In the genomic region with DNA sequence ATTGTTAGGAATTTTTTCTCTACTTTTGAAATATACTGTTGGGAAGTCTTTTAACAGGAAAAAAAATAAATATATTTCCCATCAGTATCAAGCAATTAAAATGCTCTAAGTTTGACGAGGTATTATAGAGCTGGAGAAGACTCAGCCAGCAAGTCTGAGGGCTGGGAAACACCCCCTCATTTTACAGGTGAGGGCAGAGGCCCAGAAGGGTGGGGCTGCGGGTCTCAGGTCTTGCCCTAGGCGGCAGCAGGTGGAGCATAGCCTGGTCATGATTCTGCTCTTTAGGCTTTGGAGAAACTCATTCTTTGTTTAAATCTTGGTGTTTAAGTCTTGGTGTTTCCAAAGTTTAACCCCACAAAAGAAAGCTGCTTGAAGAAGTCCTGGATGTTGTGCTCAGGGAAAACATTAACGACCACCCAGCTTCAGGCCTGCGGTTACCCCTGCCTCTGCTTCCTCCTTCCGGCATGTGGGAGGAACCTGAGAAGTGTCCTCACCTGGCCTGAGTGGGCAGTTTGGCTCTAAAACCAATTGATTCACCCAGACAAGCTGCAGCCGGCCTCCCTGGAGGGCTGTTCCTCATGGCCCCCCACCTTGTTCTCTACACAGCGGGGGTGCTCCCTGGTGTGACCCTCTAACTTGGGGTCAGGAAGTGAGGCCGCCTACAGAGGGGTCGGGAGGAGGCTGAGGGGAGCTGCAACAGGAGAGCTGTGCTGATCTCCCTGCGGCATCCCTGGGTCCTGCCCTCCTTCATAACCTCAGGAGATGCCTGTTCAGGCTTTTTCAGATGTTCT, we compare ENCODE assay signal across 2 cellular contexts.
TF ChIP-seq lines count a peak whose summit lies in the region.

No MANE protein-coding gene starts in this region.

TF ChIP-seq in GM23338, 12 proteins besides CTCF, POLR2A, EP300 and RAD21:
- TF ChIP-seq POLR2AphosphoS5 (IDR thresholded peaks at IDR 0.05; ENCODE audit: low read depth) = no peak

TF ChIP-seq in K562, 482 proteins besides CTCF, POLR2A, EP300 and RAD21:
- no peak for TF ChIP-seq PHB2 (IDR thresholded peaks at IDR 0.05; ENCODE audit: low read depth)
- TF ChIP-seq SP2 (IDR thresholded peaks at IDR 0.05; ENCODE audit: extremely low read depth, low read depth, low read length, poor library complexity, severe bottlenecking) = no peak
- TF ChIP-seq, protein P1, sequence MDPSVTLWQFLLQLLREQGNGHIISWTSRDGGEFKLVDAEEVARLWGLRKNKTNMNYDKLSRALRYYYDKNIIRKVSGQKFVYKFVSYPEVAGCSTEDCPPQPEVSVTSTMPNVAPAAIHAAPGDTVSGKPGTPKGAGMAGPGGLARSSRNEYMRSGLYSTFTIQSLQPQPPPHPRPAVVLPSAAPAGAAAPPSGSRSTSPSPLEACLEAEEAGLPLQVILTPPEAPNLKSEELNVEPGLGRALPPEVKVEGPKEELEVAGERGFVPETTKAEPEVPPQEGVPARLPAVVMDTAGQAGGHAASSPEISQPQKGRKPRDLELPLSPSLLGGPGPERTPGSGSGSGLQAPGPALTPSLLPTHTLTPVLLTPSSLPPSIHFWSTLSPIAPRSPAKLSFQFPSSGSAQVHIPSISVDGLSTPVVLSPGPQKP (CRISPR knock-in tag; IDR thresholded peaks at IDR 0.05) = no peak
- TF ChIP-seq SP1 (CRISPR knock-in tag; IDR thresholded peaks at IDR 0.05) = no peak
- TF ChIP-seq, protein P2, sequence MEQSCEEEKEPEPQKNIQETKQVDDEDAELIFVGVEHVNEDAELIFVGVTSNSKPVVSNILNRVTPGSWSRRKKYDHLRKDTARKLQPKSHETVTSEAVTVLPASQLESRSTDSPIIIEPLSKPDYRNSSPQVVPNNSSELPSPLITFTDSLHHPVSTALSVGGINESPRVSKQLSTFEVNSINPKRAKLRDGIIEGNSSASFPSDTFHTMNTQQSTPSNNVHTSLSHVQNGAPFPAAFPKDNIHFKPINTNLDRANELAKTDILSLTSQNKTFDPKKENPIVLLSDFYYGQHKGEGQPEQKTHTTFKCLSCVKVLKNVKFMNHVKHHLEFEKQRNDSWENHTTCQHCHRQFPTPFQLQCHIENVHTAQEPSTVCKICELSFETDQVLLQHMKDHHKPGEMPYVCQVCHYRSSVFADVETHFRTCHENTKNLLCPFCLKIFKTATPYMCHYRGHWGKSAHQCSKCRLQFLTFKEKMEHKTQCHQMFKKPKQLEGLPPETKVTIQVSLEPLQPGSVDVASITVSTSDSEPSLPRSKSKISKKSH (CRISPR knock-in tag; IDR thresholded peaks at IDR 0.05) = no peak
- TF ChIP-seq CEBPG (CRISPR knock-in tag; IDR thresholded peaks at IDR 0.05) = no peak
- TF ChIP-seq CEBPG (tag; conservative IDR thresholded peaks at IDR 0.05 in 1 of 2, IDR thresholded peaks at IDR 0.05 in 1 of 2) = no peak
- no peak for TF ChIP-seq ZNF140 (CRISPR knock-in tag; IDR thresholded peaks at IDR 0.05)
- TF ChIP-seq CBX3 (IDR thresholded peaks at IDR 0.05; ENCODE audit: borderline replicate concordance in 1 of 2, low read length in 2 of 2) = no peak
- TF ChIP-seq ZNF124 (CRISPR knock-in tag; IDR thresholded peaks at IDR 0.05) = no peak
- TF ChIP-seq, protein P3, sequence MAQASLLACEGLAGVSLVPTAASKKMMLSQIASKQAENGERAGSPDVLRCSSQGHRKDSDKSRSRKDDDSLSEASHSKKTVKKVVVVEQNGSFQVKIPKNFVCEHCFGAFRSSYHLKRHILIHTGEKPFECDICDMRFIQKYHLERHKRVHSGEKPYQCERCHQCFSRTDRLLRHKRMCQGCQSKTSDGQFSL (CRISPR knock-in tag; IDR thresholded peaks at IDR 0.05) = no peak
- TF ChIP-seq, protein P3 (tag; IDR thresholded peaks at IDR 0.05) = no peak
- TF ChIP-seq POLR3G (IDR thresholded peaks at IDR 0.05; ENCODE audit: extremely low read depth, insufficient read length, insufficient replicate concordance) = no peak
- no peak for TF ChIP-seq TEAD2 (tag; IDR thresholded peaks at IDR 0.05)
- no peak for TF ChIP-seq FOXJ2 (tag; IDR thresholded peaks at IDR 0.05)
- no peak for TF ChIP-seq ZNF57 (CRISPR knock-in tag; IDR thresholded peaks at IDR 0.05)
- TF ChIP-seq SRSF3 (IDR thresholded peaks at IDR 0.05; ENCODE audit: insufficient read depth, low read length) = no peak
- TF ChIP-seq, protein P4, sequence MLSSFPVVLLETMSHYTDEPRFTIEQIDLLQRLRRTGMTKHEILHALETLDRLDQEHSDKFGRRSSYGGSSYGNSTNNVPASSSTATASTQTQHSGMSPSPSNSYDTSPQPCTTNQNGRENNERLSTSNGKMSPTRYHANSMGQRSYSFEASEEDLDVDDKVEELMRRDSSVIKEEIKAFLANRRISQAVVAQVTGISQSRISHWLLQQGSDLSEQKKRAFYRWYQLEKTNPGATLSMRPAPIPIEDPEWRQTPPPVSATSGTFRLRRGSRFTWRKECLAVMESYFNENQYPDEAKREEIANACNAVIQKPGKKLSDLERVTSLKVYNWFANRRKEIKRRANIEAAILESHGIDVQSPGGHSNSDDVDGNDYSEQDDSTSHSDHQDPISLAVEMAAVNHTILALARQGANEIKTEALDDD (IDR thresholded peaks at IDR 0.05) = no peak
- no peak for TF ChIP-seq ZNF431 (CRISPR knock-in tag; IDR thresholded peaks at IDR 0.05)
- TF ChIP-seq ZNF445 (CRISPR knock-in tag; IDR thresholded peaks at IDR 0.05; ENCODE audit: low read depth) = no peak
TF ChIP-seq in K562: peak in this region for 0.
